Comparison of ENCODE assay signal across 19 cellular contexts in genomic region chr19:11296264-11296663, GRCh38. TPM values are rescaled to one million over a fixed set of nuclear protein-coding genes. Genes with fewer than 3 reads are reported as not detected.
DNase-seq lines count a peak whose midpoint lies in the region; FAIRE-seq and TF ChIP-seq lines count a peak whose summit lies in the region.
"Had no signal": no experiment of that assay in that cellular context is flagged by ENCODE, and none has a peak within 500 bp of the region (broad histone marks: within the 10 kb centered on the region; RNA-seq: fewer than 3 reads in every experiment).

No MANE protein-coding gene starts in this region.

- no peak overlapping the region for H3K18ac ChIP-seq in H1 (ENCODE audit: extremely low read depth, low read length)
- no peak overlapping the region for H3K18ac ChIP-seq in neuronal stem cell (ENCODE audit: low read length)

- no peaks in the 10 kb centered on the region for H3K79me2 ChIP-seq in H1 (ENCODE audit: control insufficient read depth in 1 of 2, insufficient read depth in 2 of 2, low read length in 2 of 2)

- H2BK12ac ChIP-seq in H1 (ENCODE audit: low read depth, low read length) (peak overlapping the region; percentile 27; the same call in 1 of the 2 replicates), neuronal stem cell (ENCODE audit: low read length) (no peak overlapping the region)

- no peak overlapping the region for H3K56ac ChIP-seq in H1 (replicated peaks; ENCODE audit: insufficient read length, low read depth, low read length)

- H3K27me3 ChIP-seq in H1 (replicated peaks in 1 of 4; ENCODE audit: control insufficient read depth in 3 of 4, extremely low read depth in 1 of 4, insufficient read depth in 3 of 4, low read length in 3 of 4), result no peaks in the 10 kb centered on the region; a peak in 2 of 7 replicates
- H3K27me3 ChIP-seq in neuronal stem cell (ENCODE audit: control insufficient read depth in 3 of 3, insufficient read depth in 3 of 3, low read depth in 1 of 3, low read length in 3 of 3), result peaks cover 0 to 13% (median 0%) of the 10 kb centered on the region in 3 experiments
- no peaks in the 10 kb centered on the region for H3K27me3 ChIP-seq in vagina
- H3K27me3 ChIP-seq: Peyer's patch had no signal

- no peak overlapping the region for H4K91ac ChIP-seq in H1 (replicated peaks; ENCODE audit: insufficient read length, low read length)
- H4K91ac ChIP-seq in neuronal stem cell (ENCODE audit: low read depth, low read length, poor library complexity), result no peak overlapping the region

- H3K27ac ChIP-seq in H1 (ENCODE audit: low read depth, low read length) (no peak overlapping the region), neuronal stem cell (replicated peaks; ENCODE audit: low read length) (no peak overlapping the region), vagina (peak overlapping the region; percentile 72)
- H3K27ac ChIP-seq: Peyer's patch had no signal

- H3K36me3 Mint-ChIP-seq in activated naive CD4-positive, alpha-beta T cell treated with anti-CD3 and anti-CD28 coated beads, Interleukin-2, amount 10 ng/mL, durations not matched to agents 7 days and 5 days, result no peaks in the 10 kb centered on the region
- no peaks in the 10 kb centered on the region for H3K36me3 Mint-ChIP-seq in activated naive CD4-positive, alpha-beta T cell treated with anti-CD3 and anti-CD28 coated beads for 36 hours (ENCODE audit: low read depth)
- no peaks in the 10 kb centered on the region for H3K36me3 Mint-ChIP-seq in nephron progenitor cell (ENCODE audit: low read depth)

- H3K4me1 ChIP-seq in H1 (replicated peaks in 1 of 4; ENCODE audit: control insufficient read depth in 3 of 4, insufficient read depth in 4 of 4, low read length in 3 of 4), result peaks cover 2 to 6% (median 2%) of the 10 kb centered on the region in 4 experiments; a peak in 5 of 7 replicates
- peaks cover 3 to 6% of the 10 kb centered on the region in 2 donors for H3K4me1 ChIP-seq in neuronal stem cell (ENCODE audit: control insufficient read depth in 2 of 2, insufficient read depth in 1 of 2, low read depth in 1 of 2, low read length in 2 of 2)
- H3K4me1 ChIP-seq in vagina, result peaks cover 26% of the 10 kb centered on the region

- TF ChIP-seq CTCF in H1 (IDR thresholded peaks at IDR 0.05; ENCODE audit: control extremely low read depth in 1 of 3, insufficient read depth in 1 of 3, low read depth in 1 of 3, low read length in 3 of 3) (no peak), vagina (IDR thresholded peaks at IDR 0.05) (no peak), nephron progenitor cell (IDR thresholded peaks at IDR 0.05) (no peak)

- TF ChIP-seq POLR2A in H1 (IDR thresholded peaks at IDR 0.05; ENCODE audit: control extremely low read depth in 1 of 2, low read depth in 2 of 2, low read length in 2 of 2) (no peak), vagina (IDR thresholded peaks at IDR 0.05) (no peak)

- H2BK20ac ChIP-seq in H1 (ENCODE audit: low read length), result no peak overlapping the region

- no peak overlapping the region for H3K4me3 Mint-ChIP-seq in activated naive CD4-positive, alpha-beta T cell treated with anti-CD3 and anti-CD28 coated beads, Interleukin-2, amount 10 ng/mL, durations not matched to agents 7 days and 5 days
- no peak overlapping the region for H3K4me3 Mint-ChIP-seq in activated naive CD4-positive, alpha-beta T cell treated with anti-CD3 and anti-CD28 coated beads for 36 hours
- no peak overlapping the region for H3K4me3 Mint-ChIP-seq in nephron progenitor cell
- H3K4me3 Mint-ChIP-seq: activated CD4-positive, alpha-beta memory T cell treated with anti-CD3 and anti-CD28 coated beads, Interleukin-2, amount 10 ng/mL, durations not matched to agents 7 days and 5 days; central memory CD8-positive, alpha-beta T cell had no signal

- no peak for DNase-seq in activated naive CD4-positive, alpha-beta T cell treated with anti-CD3 and anti-CD28 coated beads, Interleukin-2, amount 10 ng/mL, durations not matched to agents 7 days and 5 days
- no peak for DNase-seq in activated naive CD4-positive, alpha-beta T cell treated with anti-CD3 and anti-CD28 coated beads for 36 hours
- DNase-seq in H1 (ENCODE audit: low read depth in 1 of 2, low spot score in 2 of 2) (no peak), neuronal stem cell (ENCODE audit: low spot score) (no peak), vagina (ENCODE audit: extremely low spot score in 2 of 2) (peak in 1 of 2 donors; percentile 93), NCI-H69 (lab: John Stamatoyannopoulos, UW) (no peak), NCI-H1694 treated with DMSO at 0.1 percent for 48 hours (lab: John Stamatoyannopoulos, UW) (no peak), nephron progenitor cell (no peak)
- DNase-seq: activated CD4-positive, alpha-beta memory T cell treated with anti-CD3 and anti-CD28 coated beads, Interleukin-2, amount 10 ng/mL, durations not matched to agents 7 days and 5 days; activated effector memory CD4-positive, alpha-beta T cell treated with Interleukin-2 at 50 U/mL for 16 hours; kidney; NCI-H446 treated with DMSO at 0.1 percent for 48 hours; Peyer's patch; T-helper 9 cell had no signal

- TF ChIP-seq EP300 in H1 (IDR thresholded peaks at IDR 0.05; ENCODE audit: borderline replicate concordance in 1 of 2, low read depth in 2 of 2, low read length in 2 of 2), result no peak

- no peaks in the 10 kb centered on the region for H3K9me3 ChIP-seq in H1 (ENCODE audit: insufficient read depth in 2 of 2, low read depth in 1 of 2, low read length in 1 of 2)
- H3K9me3 ChIP-seq in neuronal stem cell (replicated peaks in 1 of 2; ENCODE audit: control insufficient read depth in 2 of 2, insufficient read depth in 1 of 2, low read depth in 1 of 2, low read length in 2 of 2), result peaks cover 2 to 3% of the 10 kb centered on the region in 2 donors
- no peaks in the 10 kb centered on the region for H3K9me3 ChIP-seq in vagina
- H3K9me3 ChIP-seq: Peyer's patch had no signal

- H3K9me3 Mint-ChIP-seq in activated naive CD4-positive, alpha-beta T cell treated with anti-CD3 and anti-CD28 coated beads, Interleukin-2, amount 10 ng/mL, durations not matched to agents 7 days and 5 days, result no peaks in the 10 kb centered on the region
- H3K9me3 Mint-ChIP-seq in activated naive CD4-positive, alpha-beta T cell treated with anti-CD3 and anti-CD28 coated beads for 36 hours, result no peaks in the 10 kb centered on the region
- H3K9me3 Mint-ChIP-seq in nephron progenitor cell, result peaks cover 11% of the 10 kb centered on the region
- H3K9me3 Mint-ChIP-seq: activated CD4-positive, alpha-beta memory T cell treated with anti-CD3 and anti-CD28 coated beads, Interleukin-2, amount 10 ng/mL, durations not matched to agents 7 days and 5 days; central memory CD8-positive, alpha-beta T cell had no signal

- H2BK15ac ChIP-seq in H1 (ENCODE audit: low read length) (no peak overlapping the region), neuronal stem cell (ENCODE audit: low read length) (no peak overlapping the region)

- H4K8ac ChIP-seq in H1 (ENCODE audit: extremely low read depth, insufficient read depth, low read length), result no peak overlapping the region
- H4K8ac ChIP-seq in neuronal stem cell (ENCODE audit: low read depth, low read length), result no peak overlapping the region

- no peaks in the 10 kb centered on the region for H4K20me1 ChIP-seq in H1 (replicated peaks in 1 of 2; ENCODE audit: control insufficient read depth in 1 of 2, insufficient read depth in 2 of 2, low read length in 2 of 2)

- TF ChIP-seq RAD21 in H1 (IDR thresholded peaks at IDR 0.05 in 1 of 2, conservative IDR thresholded peaks at IDR 0.05 in 1 of 2; ENCODE audit: low read depth in 2 of 2, low read length in 2 of 2), result no peak

- H4K5ac ChIP-seq in H1 (ENCODE audit: insufficient read length, low read depth, low read length), result no peak overlapping the region

- H2AFZ ChIP-seq in H1 (ENCODE audit: low read length) (peak overlapping the region; percentile 66; the same call in 1 of the 2 replicates), neuronal stem cell (ENCODE audit: low read length) (peak overlapping the region; percentile 17)

- H2BK120ac ChIP-seq in H1 (replicated peaks; ENCODE audit: low read depth, low read length) (no peak overlapping the region), neuronal stem cell (ENCODE audit: low read depth, low read length) (no peak overlapping the region)

- H3K27me3 Mint-ChIP-seq in activated naive CD4-positive, alpha-beta T cell treated with anti-CD3 and anti-CD28 coated beads, Interleukin-2, amount 10 ng/mL, durations not matched to agents 7 days and 5 days, result peaks cover 83% of the 10 kb centered on the region
- peaks cover 6% of the 10 kb centered on the region for H3K27me3 Mint-ChIP-seq in activated naive CD4-positive, alpha-beta T cell treated with anti-CD3 and anti-CD28 coated beads for 36 hours (ENCODE audit: low read depth)
- peaks cover 37% of the 10 kb centered on the region for H3K27me3 Mint-ChIP-seq in nephron progenitor cell (ENCODE audit: low read depth, poor library complexity)

- FAIRE-seq in H1 (lab: Jason Lieb, UNC), result no peak
- FAIRE-seq: A204.1, kidney had no signal

- H3K23ac ChIP-seq in H1 (ENCODE audit: insufficient read length) (no peak overlapping the region), neuronal stem cell (ENCODE audit: low read depth, low read length, poor library complexity) (no peak overlapping the region)

- intact Hi-C loops in activated naive CD4-positive, alpha-beta T cell treated with anti-CD3 and anti-CD28 coated beads for 36 hours (cut with micrococcal nuclease), result no loop called here
- intact Hi-C loops in vagina (cut with DNase I), result loop anchor here (10.0 kb wide), 2 partner anchors 159 to 189 kb away; partner anchors contain the start of gene ELAVL3

- H3K4me2 ChIP-seq in H1 (ENCODE audit: insufficient read depth in 1 of 2, low read depth in 2 of 2, low read length in 2 of 2) (no peak overlapping the region), neuronal stem cell (ENCODE audit: insufficient read depth, low read length, poor library complexity, severe bottlenecking) (no peak overlapping the region)

- POLR2A ChIA-PET in H1 (lab: Charles Lee; ENCODE audit: partially characterized antibody), result interaction anchor here (0.9 to 1.3 kb wide), 2 partner anchors 12 to 79 kb away, joined by 3 to 4 read pairs; no protein-coding TSS in a partner anchor

- H2AK5ac ChIP-seq in H1 (ENCODE audit: low read depth, low read length) (no peak overlapping the region), neuronal stem cell (ENCODE audit: low read depth, low read length) (no peak overlapping the region)

- no peaks in the 10 kb centered on the region for H3K23me2 ChIP-seq in H1 (ENCODE audit: low read depth, low read length)

- H2BK5ac ChIP-seq in H1 (ENCODE audit: low read depth, low read length) (no peak overlapping the region), neuronal stem cell (ENCODE audit: low read length) (no peak overlapping the region)

- H3K79me1 ChIP-seq in H1 (ENCODE audit: low read depth, low read length) (no peaks in the 10 kb centered on the region), neuronal stem cell (ENCODE audit: low read depth, low read length) (no peaks in the 10 kb centered on the region)

- H3K14ac ChIP-seq in H1 (ENCODE audit: insufficient read length), result no peak overlapping the region
- H3K14ac ChIP-seq in neuronal stem cell (ENCODE audit: low read length), result no peak overlapping the region

- no peak overlapping the region for H3K4ac ChIP-seq in H1 (replicated peaks; ENCODE audit: insufficient read length, low read depth, low read length)
- no peak overlapping the region for H3K4ac ChIP-seq in neuronal stem cell (ENCODE audit: low read length)

- H3K27ac Mint-ChIP-seq in activated naive CD4-positive, alpha-beta T cell treated with anti-CD3 and anti-CD28 coated beads, Interleukin-2, amount 10 ng/mL, durations not matched to agents 7 days and 5 days, result peak overlapping the region; percentile 22
- H3K27ac Mint-ChIP-seq in activated naive CD4-positive, alpha-beta T cell treated with anti-CD3 and anti-CD28 coated beads for 36 hours, result no peak overlapping the region
- no peak overlapping the region for H3K27ac Mint-ChIP-seq in nephron progenitor cell
- H3K27ac Mint-ChIP-seq: activated CD4-positive, alpha-beta memory T cell treated with anti-CD3 and anti-CD28 coated beads, Interleukin-2, amount 10 ng/mL, durations not matched to agents 7 days and 5 days had no signal

- WGBS in H1 (ENCODE audit: extremely low coverage in 1 of 2, insufficient coverage in 1 of 2, insufficient read length in 1 of 2, insufficient replicate concordance in 2 of 2, low coverage in 1 of 2, low lambda C conversion rate in 2 of 2, missing lambda C conversion rate in 1 of 2), 2 experiments, result 86% methylated on average over 7 of the region's 7 CpGs; no CpG with 5 or more reads in 1 of the 2 experiments
- WGBS in neuronal stem cell (ENCODE audit: extremely low coverage in 2 of 2, insufficient read length in 2 of 2, insufficient replicate concordance in 1 of 2), 2 donors, result no CpG with 5 or more reads among the region's 7 CpGs

- H3K36me3 ChIP-seq in H1 (ENCODE audit: control insufficient read depth in 2 of 4, insufficient read depth in 4 of 4, low read length in 3 of 4) (no peaks in the 10 kb centered on the region), neuronal stem cell (replicated peaks in 1 of 2; ENCODE audit: control insufficient read depth in 2 of 2, insufficient read depth in 2 of 2, low read length in 2 of 2) (no peaks in the 10 kb centered on the region), vagina (no peaks in the 10 kb centered on the region)
- H3K36me3 ChIP-seq: Peyer's patch had no signal

- no peak overlapping the region for H3K4me3 ChIP-seq in H1 (ENCODE audit: extremely low read depth in 1 of 4, insufficient read depth in 2 of 4, low read depth in 3 of 4, low read length in 4 of 4)
- H3K4me3 ChIP-seq in neuronal stem cell (ENCODE audit: low read length in 2 of 2), result no peak overlapping the region
- H3K4me3 ChIP-seq in vagina, result no peak overlapping the region
- H3K4me3 ChIP-seq: Peyer's patch, skin epidermis had no signal

- CTCF ChIA-PET in activated naive CD4-positive, alpha-beta T cell treated with anti-CD3 and anti-CD28 coated beads, Interleukin-2, amount 10 ng/mL, durations not matched to agents 7 days and 5 days (lab: Charles Lee), result interaction anchor here (1.1 to 4.5 kb wide), 3 partner anchors 10 to 186 kb away, joined by 3 to 19 read pairs (median 5); no protein-coding TSS in a partner anchor
- CTCF ChIA-PET in activated naive CD4-positive, alpha-beta T cell treated with anti-CD3 and anti-CD28 coated beads for 36 hours (lab: Charles Lee), result interaction anchor here (0.6 kb wide), 2 partner anchors 45 to 516 kb away, joined by 3 to 4 read pairs; no protein-coding TSS in a partner anchor
- CTCF ChIA-PET in H1 (lab: Charles Lee; ENCODE audit: partially characterized antibody), result interaction anchor here (1.0 to 4.7 kb wide), 17 partner anchors 9 to 150 kb away, joined by 3 to 20 read pairs (median 4); partner anchors contain the start of genes CCDC159, RAB3D, SWSAP1 and TMEM205

- H3K9ac ChIP-seq in H1 (replicated peaks in 1 of 4; ENCODE audit: extremely low read depth in 1 of 4, low read depth in 3 of 4, low read length in 3 of 4) (no peak overlapping the region), neuronal stem cell (ENCODE audit: low read depth, low read length, poor library complexity) (no peak overlapping the region)

- H3K4me1 Mint-ChIP-seq in activated naive CD4-positive, alpha-beta T cell treated with anti-CD3 and anti-CD28 coated beads, Interleukin-2, amount 10 ng/mL, durations not matched to agents 7 days and 5 days, result peaks cover 10% of the 10 kb centered on the region
- H3K4me1 Mint-ChIP-seq in activated naive CD4-positive, alpha-beta T cell treated with anti-CD3 and anti-CD28 coated beads for 36 hours (ENCODE audit: low read depth), result peaks cover 9% of the 10 kb centered on the region
- H3K4me1 Mint-ChIP-seq in nephron progenitor cell, result peaks cover 15% of the 10 kb centered on the region

RNA-seq across cellular contexts. Expression of gene TSPAN16, which starts 0.3 kb away (rescaled TPM):
- total RNA-seq in activated naive CD4-positive, alpha-beta T cell treated with anti-CD3 and anti-CD28 coated beads for 36 hours, result not detected
- total RNA-seq in H1 (2021; fragmentation: NEBNext Ultra II Directional; extraction: Animal tissue kit (Norgen Biotek cat#: 25700)), result not detected in 2 replicates
- polyA plus RNA-seq in H1 (2011; rRNA removed), result not detected in 2 replicates
- not detected for polyA plus RNA-seq in H1 (2011; cell fraction: cytosol; rRNA removed)
- not detected for polyA plus RNA-seq in H1 (2011; cell fraction: nucleus; rRNA removed)
- polyA plus RNA-seq in H1 (2012, experiment 1 of 2), result not detected in 4 replicates
- not detected for polyA plus RNA-seq in H1 (2012, experiment 2 of 2)
- not detected for polyA plus RNA-seq in H1 (2013, experiment 1 of 2)
- polyA plus RNA-seq in H1 (2013, experiment 2 of 2), result not detected
- polyA minus RNA-seq in H1 (2011; rRNA and poly(A)+ RNA removed), result not detected in 2 replicates
- not detected for polyA minus RNA-seq in H1 (2011; cell fraction: cytosol; rRNA and poly(A)+ RNA removed)
- polyA minus RNA-seq in H1 (2011; cell fraction: nucleus; rRNA and poly(A)+ RNA removed), result not detected
- polyA plus RNA-seq in neuronal stem cell (2013, experiment 1 of 2), result not detected
- not detected for polyA plus RNA-seq in neuronal stem cell (2013, experiment 2 of 2)
- total RNA-seq in vagina, result not detected
- total RNA-seq: activated CD4-positive, alpha-beta memory T cell treated with anti-CD3 and anti-CD28 coated beads, Interleukin-2, amount 10 ng/mL, durations not matched to agents 7 days and 5 days; fibroblast of lung; kidney; Peyer's patch had no signal
- polyA plus RNA-seq: fibroblast of lung, thymus had no signal

RNA-seq across cellular contexts. Expression of gene DOCK6, which starts 33.9 kb away (rescaled TPM):
- total RNA-seq in activated naive CD4-positive, alpha-beta T cell treated with anti-CD3 and anti-CD28 coated beads for 36 hours, result 1 to 10 TPM; 6.1 to 7.1 TPM
- 44.1 and 54.7 TPM in 2 replicates for total RNA-seq in H1 (2021; fragmentation: NEBNext Ultra II Directional; extraction: Animal tissue kit (Norgen Biotek cat#: 25700))
- 25.5 and 48.4 TPM in 2 replicates for polyA plus RNA-seq in H1 (2011; rRNA removed)
- 22.9 TPM for polyA plus RNA-seq in H1 (2011; cell fraction: cytosol; rRNA removed)
- polyA plus RNA-seq in H1 (2011; cell fraction: nucleus; rRNA removed), result 158 TPM
- polyA plus RNA-seq in H1 (2012, experiment 1 of 2), result 35.9 to 53.2 TPM (median 46.3 TPM) in 4 replicates
- polyA plus RNA-seq in H1 (2012, experiment 2 of 2), result 26.9 TPM
- 23.1 TPM for polyA plus RNA-seq in H1 (2013, experiment 1 of 2)
- polyA plus RNA-seq in H1 (2013, experiment 2 of 2), result 22.6 TPM
- polyA minus RNA-seq in H1 (2011; rRNA and poly(A)+ RNA removed), result 18.2 and 21.0 TPM in 2 replicates
- 30.6 TPM for polyA minus RNA-seq in H1 (2011; cell fraction: cytosol; rRNA and poly(A)+ RNA removed)
- 42.2 TPM for polyA minus RNA-seq in H1 (2011; cell fraction: nucleus; rRNA and poly(A)+ RNA removed)
- polyA plus RNA-seq in neuronal stem cell (2013, experiment 1 of 2), result 17.4 TPM
- polyA plus RNA-seq in neuronal stem cell (2013, experiment 2 of 2), result 16.5 TPM
- 65.8 TPM for total RNA-seq in vagina

RNA-seq across cellular contexts. Expression of gene RAB3D, which starts 43.2 kb away (rescaled TPM):
- total RNA-seq in activated naive CD4-positive, alpha-beta T cell treated with anti-CD3 and anti-CD28 coated beads for 36 hours, result 10 to 100 TPM in 1 of 2 experiments, 1 to 10 TPM in 1; 9.8 to 10.7 TPM
- total RNA-seq in H1 (2021; fragmentation: NEBNext Ultra II Directional; extraction: Animal tissue kit (Norgen Biotek cat#: 25700)), result 23.8 and 24.4 TPM in 2 replicates
- polyA plus RNA-seq in H1 (2011; rRNA removed), result 17.8 and 23.3 TPM in 2 replicates
- 21.0 TPM for polyA plus RNA-seq in H1 (2011; cell fraction: cytosol; rRNA removed)
- polyA plus RNA-seq in H1 (2011; cell fraction: nucleus; rRNA removed), result 18.3 TPM
- 7.8 to 9.9 TPM (median 8.2 TPM) in 4 replicates for polyA plus RNA-seq in H1 (2012, experiment 1 of 2)
- polyA plus RNA-seq in H1 (2012, experiment 2 of 2), result 5.7 TPM
- polyA plus RNA-seq in H1 (2013, experiment 1 of 2), result 8.5 TPM
- 8.8 TPM for polyA plus RNA-seq in H1 (2013, experiment 2 of 2)
- polyA minus RNA-seq in H1 (2011; rRNA and poly(A)+ RNA removed), result 108 and 115 TPM in 2 replicates
- polyA minus RNA-seq in H1 (2011; cell fraction: cytosol; rRNA and poly(A)+ RNA removed), result 24.9 TPM
- 17.5 TPM for polyA minus RNA-seq in H1 (2011; cell fraction: nucleus; rRNA and poly(A)+ RNA removed)
- 4.3 TPM for polyA plus RNA-seq in neuronal stem cell (2013, experiment 1 of 2)
- 4.7 TPM for polyA plus RNA-seq in neuronal stem cell (2013, experiment 2 of 2)
- total RNA-seq in vagina, result 33.9 TPM

RNA-seq across cellular contexts. Expression of gene TMEM205, which starts 49.8 kb away (rescaled TPM):
- total RNA-seq in activated naive CD4-positive, alpha-beta T cell treated with anti-CD3 and anti-CD28 coated beads for 36 hours, result 10 to 100 TPM; 21.4 to 24.2 TPM
- 73.5 and 78.2 TPM in 2 replicates for total RNA-seq in H1 (2021; fragmentation: NEBNext Ultra II Directional; extraction: Animal tissue kit (Norgen Biotek cat#: 25700))
- 423 and 441 TPM in 2 replicates for polyA plus RNA-seq in H1 (2011; rRNA removed)
- 322 TPM for polyA plus RNA-seq in H1 (2011; cell fraction: cytosol; rRNA removed)
- 202 TPM for polyA plus RNA-seq in H1 (2011; cell fraction: nucleus; rRNA removed)
- 102 to 132 TPM (median 127 TPM) in 4 replicates for polyA plus RNA-seq in H1 (2012, experiment 1 of 2)
- polyA plus RNA-seq in H1 (2012, experiment 2 of 2), result 255 TPM
- polyA plus RNA-seq in H1 (2013, experiment 1 of 2), result 177 TPM
- polyA plus RNA-seq in H1 (2013, experiment 2 of 2), result 224 TPM
- 91.8 and 113 TPM in 2 replicates for polyA minus RNA-seq in H1 (2011; rRNA and poly(A)+ RNA removed)
- 47.5 TPM for polyA minus RNA-seq in H1 (2011; cell fraction: cytosol; rRNA and poly(A)+ RNA removed)
- polyA minus RNA-seq in H1 (2011; cell fraction: nucleus; rRNA and poly(A)+ RNA removed), result 32.8 TPM
- 57.4 TPM for polyA plus RNA-seq in neuronal stem cell (2013, experiment 1 of 2)
- 54.0 TPM for polyA plus RNA-seq in neuronal stem cell (2013, experiment 2 of 2)
- 173 TPM for total RNA-seq in vagina

RNA-seq across cellular contexts. Expression of gene CCDC159, which starts 50.1 kb away (rescaled TPM):
- 10 to 100 TPM; 15.2 to 16.5 TPM for total RNA-seq in activated naive CD4-positive, alpha-beta T cell treated with anti-CD3 and anti-CD28 coated beads for 36 hours
- total RNA-seq in H1 (2021; fragmentation: NEBNext Ultra II Directional; extraction: Animal tissue kit (Norgen Biotek cat#: 25700)), result 4.0 and 5.5 TPM in 2 replicates
- 5.4 and 7.1 TPM in 2 replicates for polyA plus RNA-seq in H1 (2011; rRNA removed)
- 9.4 TPM for polyA plus RNA-seq in H1 (2011; cell fraction: cytosol; rRNA removed)
- polyA plus RNA-seq in H1 (2011; cell fraction: nucleus; rRNA removed), result 18.9 TPM
- polyA plus RNA-seq in H1 (2012, experiment 1 of 2), result 7.4 to 11.5 TPM (median 8.6 TPM) in 4 replicates
- 4.3 TPM for polyA plus RNA-seq in H1 (2012, experiment 2 of 2)
- 4.5 TPM for polyA plus RNA-seq in H1 (2013, experiment 1 of 2)
- 4.3 TPM for polyA plus RNA-seq in H1 (2013, experiment 2 of 2)
- polyA minus RNA-seq in H1 (2011; rRNA and poly(A)+ RNA removed), result 5.1 and 6.5 TPM in 2 replicates
- polyA minus RNA-seq in H1 (2011; cell fraction: cytosol; rRNA and poly(A)+ RNA removed), result not detected
- polyA minus RNA-seq in H1 (2011; cell fraction: nucleus; rRNA and poly(A)+ RNA removed), result 2.9 TPM
- 5.4 TPM for polyA plus RNA-seq in neuronal stem cell (2013, experiment 1 of 2)
- polyA plus RNA-seq in neuronal stem cell (2013, experiment 2 of 2), result 4.5 TPM
- total RNA-seq in vagina, result 24.1 TPM
